Comparison of ENCODE assay signal across 22 cellular contexts in genomic region chr9:99693888-99694287, GRCh38.
"Had no signal": no experiment of that assay in that cellular context is flagged by ENCODE, and none has a peak within 500 bp of the region (broad histone marks: within the 10 kb centered on the region; RNA-seq: fewer than 3 reads in every experiment).

No MANE protein-coding gene starts in this region.

- FAIRE-seq: endothelial cell of umbilical vein had no signal

- H3K27me3 ChIP-seq: colonic mucosa, hepatocyte, neutrophil, stomach had no signal

- H3K36me3 ChIP-seq: colonic mucosa, neutrophil, stomach, thoracic aorta had no signal

- ATAC-seq: left colon, left ventricle myocardium superior, sciatic nerve had no signal

- H3K9me3 ChIP-seq: colonic mucosa, neutrophil, thoracic aorta had no signal

- H2AFZ ChIP-seq: hepatocyte had no signal

- DNase-seq: colonic mucosa; dermis blood vessel endothelial cell; endodermal cell; foreskin melanocyte; head of caudate nucleus; left colon; left ventricle myocardium superior; mesenchymal stem cell; naive B cell; nephron progenitor cell; stimulated activated CD4-positive, alpha-beta T cell treated with anti-CD3 and anti-CD28 coated beads, Interleukin-2, amount 100 ng/mL, for 24 hours; stimulated activated naive CD4-positive, alpha-beta T cell; stomach; substantia nigra; trophoblast cell had no signal

- H3K27ac ChIP-seq: colonic mucosa, hepatocyte, neutrophil, skin epidermis, stomach, thoracic aorta had no signal

- H3K4me2 ChIP-seq: hepatocyte had no signal

- H3K4me1 ChIP-seq: colonic mucosa, stomach had no signal

- H3K79me2 ChIP-seq: hepatocyte had no signal

- H3K4me3 ChIP-seq: colonic mucosa, hepatocyte, lung, skin epidermis, stomach, thoracic aorta had no signal
